Comparison of ENCODE assay signal across 9 cellular contexts in genomic region chr14:89418452-89418851, GRCh38. TPM values are rescaled to one million over a fixed set of nuclear protein-coding genes. Genes with fewer than 3 reads are reported as not detected.
DNase-seq lines count a peak whose midpoint lies in the region; ATAC-seq and TF ChIP-seq lines count a peak whose summit lies in the region.
"Had no signal": no experiment of that assay in that cellular context is flagged by ENCODE, and none has a peak within 500 bp of the region (broad histone marks: within the 10 kb centered on the region; RNA-seq: fewer than 3 reads in every experiment).

No MANE protein-coding gene starts in this region.

- no peaks in the 10 kb centered on the region for H3K27me3 Mint-ChIP-seq in activated T-helper 17 cell treated with anti-CD3 and anti-CD28 coated beads, Interleukin-2, amount 50 U/mL, for 72 hours
- H3K27me3 Mint-ChIP-seq in chondrocyte (ENCODE audit: low read depth): no peaks in the 10 kb centered on the region

- H3K4me3 ChIP-seq in mesenchymal stem cell (ENCODE audit: insufficient read depth in 1 of 2, low read depth in 1 of 2, low read length in 2 of 2) (peak overlapping the region in 1 of 2 experiments; percentile 79), vagina (peak overlapping the region; percentile 80 to 99)

- peak overlapping the region; percentile 90 for H3K9ac ChIP-seq in mesenchymal stem cell (ENCODE audit: low read length)

- no peak overlapping the region for H4K91ac ChIP-seq in mesenchymal stem cell (ENCODE audit: low read length)

- peak overlapping the region in 1 of 2 experiments; percentile 52 for H3K18ac ChIP-seq in mesenchymal stem cell (ENCODE audit: low read depth in 1 of 2, low read length in 2 of 2)

- H2BK12ac ChIP-seq in mesenchymal stem cell (ENCODE audit: low read length in 2 of 2): peak overlapping the region in 1 of 2 experiments; percentile 54

- no peak overlapping the region for H2AFZ ChIP-seq in mesenchymal stem cell (ENCODE audit: low read depth, low read length)

- no peak for TF ChIP-seq POLR2A in vagina (IDR thresholded peaks at IDR 0.05)

- H3K23ac ChIP-seq in mesenchymal stem cell (ENCODE audit: low read length in 2 of 2): no peak overlapping the region

- H3K36me3 ChIP-seq in mesenchymal stem cell (ENCODE audit: control insufficient read depth in 1 of 2, insufficient read depth in 2 of 2, low read depth in 1 of 2, low read length in 2 of 2): peaks cover 2 to 5% of the 10 kb centered on the region in 2 experiments
- H3K36me3 ChIP-seq in vagina: no peaks in the 10 kb centered on the region

- no peak overlapping the region for H4K8ac ChIP-seq in mesenchymal stem cell (ENCODE audit: low read length)

- H3K4me1 ChIP-seq in mesenchymal stem cell (ENCODE audit: control insufficient read depth, insufficient read depth, low read depth, low read length) (peaks cover 13% of the 10 kb centered on the region), vagina (peaks cover 44% of the 10 kb centered on the region)

- H3K4me3 Mint-ChIP-seq in activated T-helper 17 cell treated with anti-CD3 and anti-CD28 coated beads, Interleukin-2, amount 50 U/mL, for 72 hours: peak overlapping the region; percentile 97
- no peak overlapping the region for H3K4me3 Mint-ChIP-seq in chondrocyte (ENCODE audit: unreplicated experiment)

- no peak overlapping the region for H3K14ac ChIP-seq in mesenchymal stem cell (ENCODE audit: low read length in 2 of 2)

- H3K27ac ChIP-seq in mesenchymal stem cell (ENCODE audit: low read length, poor library complexity, severe bottlenecking): no peak overlapping the region
- H3K27ac ChIP-seq in vagina: peak overlapping the region; percentile 91

- no peak for ATAC-seq in activated T-helper 17 cell treated with anti-CD3 and anti-CD28 coated beads, Interleukin-2, amount 50 U/mL, for 72 hours (replicated peaks)

- H3K79me1 ChIP-seq in mesenchymal stem cell (replicated peaks; ENCODE audit: low read length, poor library complexity, severe bottlenecking): peaks cover 21% of the 10 kb centered on the region

- H2AK5ac ChIP-seq in mesenchymal stem cell (ENCODE audit: low read length, severe bottlenecking): peak overlapping the region; percentile 11

- DNase-seq in stimulated activated CD4-positive, alpha-beta T cell treated with anti-CD3 and anti-CD28 coated beads, Interleukin-1b, Interleukin-23, amount 100 ng/mL, for 48 hours: peak; percentile 44
- no peak for DNase-seq in stimulated activated CD4-positive, alpha-beta T cell treated with anti-CD3 and anti-CD28 coated beads, Interleukin-4, amount 100 ng/mL, for 24 hours
- no peak for DNase-seq in mesenchymal stem cell
- DNase-seq in vagina (ENCODE audit: extremely low spot score in 2 of 2): no peak
- no peak for DNase-seq in superior temporal gyrus (ENCODE audit: extremely low spot score)
- DNase-seq in NCI-H226: no peak
- no peak for DNase-seq in chondrocyte (ENCODE audit: low spot score)
- DNase-seq: kidney had no signal

- H3K4ac ChIP-seq in mesenchymal stem cell (ENCODE audit: low read depth in 1 of 2, low read length in 2 of 2): no peak overlapping the region

- 82% methylated on average over 7 of the region's 7 CpGs for WGBS in mesenchymal stem cell

- TF ChIP-seq CTCF in vagina (IDR thresholded peaks at IDR 0.05): no peak
- TF ChIP-seq CTCF in chondrocyte (IDR thresholded peaks at IDR 0.05): no peak

- intact Hi-C loops in vagina (cut with DNase I): loop anchor here (10.0 kb wide), 2 partner anchors 234 to 286 kb away; no protein-coding TSS in a partner anchor

- peaks cover 28% of the 10 kb centered on the region for H3K4me1 Mint-ChIP-seq in activated T-helper 17 cell treated with anti-CD3 and anti-CD28 coated beads, Interleukin-2, amount 50 U/mL, for 72 hours
- H3K4me1 Mint-ChIP-seq in chondrocyte (ENCODE audit: low read depth): peaks cover 40% of the 10 kb centered on the region

- H3K36me3 Mint-ChIP-seq in activated T-helper 17 cell treated with anti-CD3 and anti-CD28 coated beads, Interleukin-2, amount 50 U/mL, for 72 hours (ENCODE audit: low read depth): peaks cover 14% of the 10 kb centered on the region
- no peaks in the 10 kb centered on the region for H3K36me3 Mint-ChIP-seq in chondrocyte (ENCODE audit: low read depth)

- H3K27me3 ChIP-seq in mesenchymal stem cell (ENCODE audit: control insufficient read depth in 1 of 2, insufficient read depth in 1 of 2, low read length in 2 of 2): no peaks in the 10 kb centered on the region
- H3K27me3 ChIP-seq in vagina: no peaks in the 10 kb centered on the region

- H2BK120ac ChIP-seq in mesenchymal stem cell (ENCODE audit: low read depth, low read length): no peak overlapping the region

- H3K9me3 Mint-ChIP-seq in activated T-helper 17 cell treated with anti-CD3 and anti-CD28 coated beads, Interleukin-2, amount 50 U/mL, for 72 hours: no peaks in the 10 kb centered on the region
- no peaks in the 10 kb centered on the region for H3K9me3 Mint-ChIP-seq in chondrocyte (ENCODE audit: low read depth)

- no peak overlapping the region for H3K27ac Mint-ChIP-seq in activated T-helper 17 cell treated with anti-CD3 and anti-CD28 coated beads, Interleukin-2, amount 50 U/mL, for 72 hours
- no peak overlapping the region for H3K27ac Mint-ChIP-seq in chondrocyte (ENCODE audit: unreplicated experiment)

- H2BK5ac ChIP-seq in mesenchymal stem cell (ENCODE audit: low read depth, low read length, poor library complexity, severe bottlenecking): no peak overlapping the region

- H2BK15ac ChIP-seq in mesenchymal stem cell (ENCODE audit: low read depth, poor library complexity, severe bottlenecking): no peak overlapping the region

- no peaks in the 10 kb centered on the region for H3K9me3 ChIP-seq in mesenchymal stem cell (ENCODE audit: control insufficient read depth, low read length)
- no peaks in the 10 kb centered on the region for H3K9me3 ChIP-seq in vagina

- H3K4me2 ChIP-seq in mesenchymal stem cell (ENCODE audit: low read length, poor library complexity, severe bottlenecking): no peak overlapping the region

RNA-seq across cellular contexts. Expression of gene FOXN3, which starts 1.4 kb away (rescaled TPM):
- total RNA-seq in activated T-helper 17 cell treated with anti-CD3 and anti-CD28 coated beads, Interleukin-2, amount 50 U/mL, for 72 hours: 10 to 100 TPM; 56.9 to 82.3 TPM
- 28.2 TPM for polyA plus RNA-seq in mesenchymal stem cell (2013, experiment 1 of 2)
- 27.4 TPM for polyA plus RNA-seq in mesenchymal stem cell (2013, experiment 2 of 2)
- total RNA-seq in vagina (111 TPM), chondrocyte (129 to 161 TPM (median 155 TPM) in 3 replicates)
